8 cellular contexts compared by ENCODE assay signal in genomic region chr5:177336112-177336511, GRCh38. TPM values are rescaled to one million over a fixed set of nuclear protein-coding genes. Genes with fewer than 3 reads are reported as not detected.
DNase-seq lines count a peak whose midpoint lies in the region; ATAC-seq, FAIRE-seq and TF ChIP-seq lines count a peak whose summit lies in the region.

No MANE protein-coding gene starts in this region.

- no peak for FAIRE-seq in GM19239 (lab: Jason Lieb, UNC)

- no peaks in the 10 kb centered on the region for H3K9me3 Mint-ChIP-seq in Caco-2 (ENCODE audit: unreplicated experiment)
- H3K9me3 Mint-ChIP-seq in activated CD4-positive, alpha-beta memory T cell treated with anti-CD3 and anti-CD28 coated beads for 36 hours: no peaks in the 10 kb centered on the region

- peaks cover 71% of the 10 kb centered on the region for H3K36me3 Mint-ChIP-seq in Caco-2 (ENCODE audit: insufficient read depth, unreplicated experiment)
- H3K36me3 Mint-ChIP-seq in activated CD4-positive, alpha-beta memory T cell treated with anti-CD3 and anti-CD28 coated beads for 36 hours: peaks cover 42% of the 10 kb centered on the region

- H3K36me3 ChIP-seq in Caco-2 (ENCODE audit: control insufficient read depth, insufficient read depth, low read length) (peaks cover 1% of the 10 kb centered on the region; the same call in 1 of the 2 replicates), uterus (no peaks in the 10 kb centered on the region)

- ATAC-seq in HG03175 (IDR thresholded peaks at IDR 0.05; ENCODE audit: unreplicated experiment): no peak

- H3K4me3 ChIP-seq in Caco-2 (ENCODE audit: low read depth, low read length) (no peak overlapping the region), uterus (no peak overlapping the region)

- peak; percentile 53 to 71 for TF ChIP-seq CTCF in Caco-2 (IDR thresholded peaks at IDR 0.05; ENCODE audit: insufficient read depth in 1 of 2, low read depth in 1 of 2, low read length in 1 of 2, severe bottlenecking in 1 of 2, unreplicated experiment in 1 of 2)
- TF ChIP-seq CTCF in uterus (IDR thresholded peaks at IDR 0.05): no peak

- H3K27me3 ChIP-seq in Caco-2 (replicated peaks; ENCODE audit: control insufficient read depth, insufficient read depth, low read length): no peaks in the 10 kb centered on the region
- H3K27me3 ChIP-seq in uterus: no peaks in the 10 kb centered on the region

- intact Hi-C loops in Caco-2 (cut with micrococcal nuclease; ENCODE audit: unreplicated experiment) (loop anchor here (1.0 kb wide), 2 partner anchors 18 to 222 kb away; no protein-coding TSS in a partner anchor), uterus (cut with DNase I; ENCODE audit: low total_unique reads) (no loop called here)
- intact Hi-C loops in activated CD4-positive, alpha-beta memory T cell treated with anti-CD3 and anti-CD28 coated beads for 36 hours (cut with micrococcal nuclease): no loop called here

- no peaks in the 10 kb centered on the region for H3K9me3 ChIP-seq in Caco-2
- no peaks in the 10 kb centered on the region for H3K9me3 ChIP-seq in uterus

- no peak overlapping the region for H3K27ac ChIP-seq in uterus

- BruUV-seq in Caco-2 (replicated peaks; lab: Mats Ljungman, UMichigan): no TSS peak

- H3K4me1 ChIP-seq in Caco-2: no peaks in the 10 kb centered on the region
- no peaks in the 10 kb centered on the region for H3K4me1 ChIP-seq in uterus

- POLR2A ChIA-PET in Caco-2 (lab: Charles Lee): interaction anchor here (1.0 kb wide), 1 partner anchor 16 kb away, joined by 4 read pairs; no protein-coding TSS in a partner anchor
- POLR2A ChIA-PET in activated CD4-positive, alpha-beta memory T cell treated with anti-CD3 and anti-CD28 coated beads for 36 hours (lab: Charles Lee): no interaction called here

- no peak for TF ChIP-seq POLR2A in uterus (IDR thresholded peaks at IDR 0.05)

- DNase-seq in Caco-2 (peak in 1 of 2 experiments; percentile 65), HUDEP-2 (lab: John Stamatoyannopoulos, UW; ENCODE audit: unreplicated experiment in 76 of 76) (peak in 54 of 76 experiments; percentile 4 to 62 (median 37)), lung microvascular endothelial cell (ENCODE audit: low read depth in 2 of 2) (peak; percentile 29 to 46), uterus (no peak), GM19239 (ENCODE audit: insufficient read length, low spot score) (no peak), NCI-H2227 (lab: John Stamatoyannopoulos, UW; ENCODE audit: unreplicated experiment) (no peak)
- DNase-seq in activated CD4-positive, alpha-beta memory T cell treated with anti-CD3 and anti-CD28 coated beads for 36 hours: peak; percentile 50

- peaks cover 7% of the 10 kb centered on the region for H3K4me1 Mint-ChIP-seq in Caco-2 (ENCODE audit: low read depth, unreplicated experiment)
- H3K4me1 Mint-ChIP-seq in activated CD4-positive, alpha-beta memory T cell treated with anti-CD3 and anti-CD28 coated beads for 36 hours (ENCODE audit: low read depth): peaks cover 12% of the 10 kb centered on the region

- H3K27me3 Mint-ChIP-seq in Caco-2 (ENCODE audit: insufficient read depth, unreplicated experiment): no peaks in the 10 kb centered on the region
- H3K27me3 Mint-ChIP-seq in activated CD4-positive, alpha-beta memory T cell treated with anti-CD3 and anti-CD28 coated beads for 36 hours: no peaks in the 10 kb centered on the region

- H3K27ac Mint-ChIP-seq in Caco-2 (ENCODE audit: unreplicated experiment): peak overlapping the region; percentile 41
- no peak overlapping the region for H3K27ac Mint-ChIP-seq in activated CD4-positive, alpha-beta memory T cell treated with anti-CD3 and anti-CD28 coated beads for 36 hours

- CTCF ChIA-PET in Caco-2 (lab: Charles Lee): interaction anchor here (0.6 to 1.1 kb wide), 5 partner anchors 11 to 211 kb away, joined by 3 to 8 read pairs (median 4); no protein-coding TSS in a partner anchor
- CTCF ChIA-PET in activated CD4-positive, alpha-beta memory T cell treated with anti-CD3 and anti-CD28 coated beads for 36 hours (lab: Charles Lee): interaction anchor here (0.5 to 1.7 kb wide), 7 partner anchors 18 to 66 kb away, joined by 3 to 6 read pairs (median 3); no protein-coding TSS in a partner anchor

- H3K4me3 Mint-ChIP-seq in Caco-2 (ENCODE audit: unreplicated experiment): no peak overlapping the region
- no peak overlapping the region for H3K4me3 Mint-ChIP-seq in activated CD4-positive, alpha-beta memory T cell treated with anti-CD3 and anti-CD28 coated beads for 36 hours

RNA-seq across cellular contexts. Expression of gene LMAN2, which starts 15.4 kb away (rescaled TPM):
- 240 and 241 TPM in 2 replicates for total RNA-seq in Caco-2 (2022)
- 100 to 1,000 TPM in 1 of 2 experiments, 10 to 100 TPM in 1; 98.3 to 104 TPM for total RNA-seq in activated CD4-positive, alpha-beta memory T cell treated with anti-CD3 and anti-CD28 coated beads for 36 hours
- total RNA-seq in lung microvascular endothelial cell: 289 and 376 TPM in 2 replicates
- total RNA-seq in uterus: 100 to 1,000 TPM in 3 of 4 donors, 10 to 100 TPM in 1; 83.2 to 210 (median 170) TPM

RNA-seq across cellular contexts. Expression of gene RGS14, which starts 21.6 kb away (rescaled TPM):
- total RNA-seq in Caco-2 (2022) (15.2 and 16.7 TPM in 2 replicates), lung microvascular endothelial cell (2.8 and 4.4 TPM in 2 replicates), uterus (10 to 100 TPM in 3 of 4 donors, 1 to 10 TPM in 1; 1.5 to 25.6 (median 13.6) TPM)
- total RNA-seq in activated CD4-positive, alpha-beta memory T cell treated with anti-CD3 and anti-CD28 coated beads for 36 hours: 10 to 100 TPM; 43.9 to 47.2 TPM

RNA-seq across cellular contexts. Expression of gene MXD3, which starts 24.4 kb away (rescaled TPM):
- total RNA-seq in Caco-2 (2022): 19.8 and 20.6 TPM in 2 replicates
- 10 to 100 TPM; 31.2 to 33.4 TPM for total RNA-seq in activated CD4-positive, alpha-beta memory T cell treated with anti-CD3 and anti-CD28 coated beads for 36 hours
- total RNA-seq in lung microvascular endothelial cell: 8.1 and 10.5 TPM in 2 replicates
- total RNA-seq in uterus: 10 to 100 TPM in 1 of 4 donors, 1 to 10 TPM in 2, under 1 TPM in 1; 0.51 to 29.0 (median 6.8) TPM

RNA-seq across cellular contexts. Expression of gene PRELID1, which starts 32.5 kb away (rescaled TPM):
- total RNA-seq in Caco-2 (2022): 201 and 229 TPM in 2 replicates
- 100 to 1,000 TPM; 247 to 248 TPM for total RNA-seq in activated CD4-positive, alpha-beta memory T cell treated with anti-CD3 and anti-CD28 coated beads for 36 hours
- 109 and 112 TPM in 2 replicates for total RNA-seq in lung microvascular endothelial cell
- total RNA-seq in uterus: 10 to 100 TPM; 25.4 to 73.1 (median 49.0) TPM

RNA-seq across cellular contexts. Expression of gene RAB24, which starts 32.6 kb away (rescaled TPM):
- total RNA-seq in Caco-2 (2022) (29.9 and 31.7 TPM in 2 replicates), lung microvascular endothelial cell (8.7 and 13.9 TPM in 2 replicates), uterus (10 to 100 TPM in 3 of 4 donors, 1 to 10 TPM in 1; 8.2 to 62.0 (median 19.3) TPM)
- 10 to 100 TPM; 21.7 to 22.1 TPM for total RNA-seq in activated CD4-positive, alpha-beta memory T cell treated with anti-CD3 and anti-CD28 coated beads for 36 hours

Comparison
In these comparisons a context has a peak if more than half of its experiments do, and no peak if none do; other contexts are left out.
1. DNase-seq: peak in HUDEP-2 (54 of 76), activated CD4-positive, alpha-beta memory T cell treated with anti-CD3 and anti-CD28 coated beads for 36 hours (single experiment) and lung microvascular endothelial cell (2 of 2); none in uterus (0 of 2), GM19239 (single experiment) and NCI-H2227 (single experiment).
2. CTCF ChIP-seq: peak in Caco-2 (2 of 2); none in uterus (0 of 4).